21 cellular contexts compared by ENCODE assay signal in genomic region chr11:131993291-131993690, GRCh38.
"Had no signal": no experiment of that assay in that cellular context is flagged by ENCODE, and none has a peak within 500 bp of the region (broad histone marks: within the 10 kb centered on the region; RNA-seq: fewer than 3 reads in every experiment).

No MANE protein-coding gene starts in this region.

- H3K36me3 Mint-ChIP-seq: stimulated activated memory B cell treated with anti-CD40 and anti-IgM and Interleukin-4, amounts not matched to agents 10 μg/mL and 1 μg/mL and 100 μg/mL, for 72 hours had no signal

- H3K27ac Mint-ChIP-seq: naive thymus-derived CD4-positive, alpha-beta T cell; nephron progenitor cell; stimulated activated memory B cell treated with anti-CD40 and anti-IgM and Interleukin-4, amounts not matched to agents 10 μg/mL and 1 μg/mL and 100 μg/mL, for 72 hours; stimulated activated naive CD8-positive, alpha-beta T cell treated with anti-CD3 and anti-CD28 coated beads, Interleukin-15, Interleukin-2, amounts not matched to agents 100 ng/mL and 50 ng/mL, for 24 hours had no signal

- ATAC-seq: esophagus mucosa; heart left ventricle; naive thymus-derived CD4-positive, alpha-beta T cell; sciatic nerve; stimulated activated memory B cell treated with anti-CD40 and anti-IgM and Interleukin-4, amounts not matched to agents 10 μg/mL and 1 μg/mL and 100 μg/mL, for 72 hours had no signal

- H3K4me1 Mint-ChIP-seq: naive thymus-derived CD4-positive, alpha-beta T cell; nephron progenitor cell; stimulated activated memory B cell treated with anti-CD40 and anti-IgM and Interleukin-4, amounts not matched to agents 10 μg/mL and 1 μg/mL and 100 μg/mL, for 72 hours had no signal

- H3K36me3 ChIP-seq: heart left ventricle, neutrophil, spleen, tibial artery, upper lobe of left lung, uterus had no signal

- H3K27me3 Mint-ChIP-seq: naive thymus-derived CD4-positive, alpha-beta T cell; stimulated activated memory B cell treated with anti-CD40 and anti-IgM and Interleukin-4, amounts not matched to agents 10 μg/mL and 1 μg/mL and 100 μg/mL, for 72 hours; stimulated activated naive CD8-positive, alpha-beta T cell treated with anti-CD3 and anti-CD28 coated beads, Interleukin-15, Interleukin-2, amounts not matched to agents 100 ng/mL and 50 ng/mL, for 24 hours had no signal

- H3K4me3 Mint-ChIP-seq: naive thymus-derived CD4-positive, alpha-beta T cell; nephron progenitor cell; stimulated activated memory B cell treated with anti-CD40 and anti-IgM and Interleukin-4, amounts not matched to agents 10 μg/mL and 1 μg/mL and 100 μg/mL, for 72 hours; stimulated activated naive CD8-positive, alpha-beta T cell treated with anti-CD3 and anti-CD28 coated beads, Interleukin-15, Interleukin-2, amounts not matched to agents 100 ng/mL and 50 ng/mL, for 24 hours had no signal

- H3K4me1 ChIP-seq: heart left ventricle, spleen, tibial artery, upper lobe of left lung had no signal

- H3K9me3 ChIP-seq: neutrophil, uterus had no signal

- H3K27me3 ChIP-seq: dorsolateral prefrontal cortex, heart left ventricle, neutrophil, spleen, tibial artery, upper lobe of left lung had no signal

- DNase-seq: dorsolateral prefrontal cortex; effector CD8-positive, alpha-beta T cell; heart left ventricle; hippocampal formation; kidney glomerular epithelial cell; naive thymus-derived CD4-positive, alpha-beta T cell; nephron progenitor cell; posterior cingulate gyrus; spleen; stimulated activated CD4-positive, alpha-beta T cell treated with anti-CD3 and anti-CD28 coated beads, Interleukin-15, amount 100 ng/mL, for 24 hours; stimulated activated CD4-positive, alpha-beta T cell treated with anti-CD3 and anti-CD28 coated beads, Interleukin-1b, Interleukin-23, amount 100 ng/mL, for 48 hours; stimulated activated CD4-positive, alpha-beta T cell treated with anti-CD3 and anti-CD28 coated beads, Interleukin-4, amount 100 ng/mL, for 24 hours; tibial artery; upper lobe of left lung; uterus had no signal

- H3K27ac ChIP-seq: coronary artery, dorsolateral prefrontal cortex, heart left ventricle, neutrophil, spleen, tibial artery, upper lobe of left lung, uterus had no signal

- H3K4me3 ChIP-seq: coronary artery, dorsolateral prefrontal cortex, heart left ventricle, spleen, tibial artery, upper lobe of left lung, uterus had no signal

- H3K9me3 Mint-ChIP-seq: nephron progenitor cell had no signal
